In genomic region chr22:42701694-42702093, GRCh38 we compare ENCODE assay signal across 1 cellular context.
TF ChIP-seq lines count a peak whose summit lies in the region.

No MANE protein-coding gene starts in this region.

TF ChIP-seq in HepG2, 621 proteins besides CTCF, POLR2A, EP300 and RAD21:
- TF ChIP-seq ZNF160 (CRISPR knock-in tag; IDR thresholded peaks at IDR 0.05) (no peak), MNT (IDR thresholded peaks at IDR 0.05) (peak; percentile 60), USF2 (IDR thresholded peaks at IDR 0.05; ENCODE audit: low read depth, low read length) (peak; percentile 75), USF2 (CRISPR knock-in tag; IDR thresholded peaks at IDR 0.05; ENCODE audit: borderline replicate concordance) (no peak)
